ENCODE assay signal across 24 cellular contexts in the genomic region with DNA sequence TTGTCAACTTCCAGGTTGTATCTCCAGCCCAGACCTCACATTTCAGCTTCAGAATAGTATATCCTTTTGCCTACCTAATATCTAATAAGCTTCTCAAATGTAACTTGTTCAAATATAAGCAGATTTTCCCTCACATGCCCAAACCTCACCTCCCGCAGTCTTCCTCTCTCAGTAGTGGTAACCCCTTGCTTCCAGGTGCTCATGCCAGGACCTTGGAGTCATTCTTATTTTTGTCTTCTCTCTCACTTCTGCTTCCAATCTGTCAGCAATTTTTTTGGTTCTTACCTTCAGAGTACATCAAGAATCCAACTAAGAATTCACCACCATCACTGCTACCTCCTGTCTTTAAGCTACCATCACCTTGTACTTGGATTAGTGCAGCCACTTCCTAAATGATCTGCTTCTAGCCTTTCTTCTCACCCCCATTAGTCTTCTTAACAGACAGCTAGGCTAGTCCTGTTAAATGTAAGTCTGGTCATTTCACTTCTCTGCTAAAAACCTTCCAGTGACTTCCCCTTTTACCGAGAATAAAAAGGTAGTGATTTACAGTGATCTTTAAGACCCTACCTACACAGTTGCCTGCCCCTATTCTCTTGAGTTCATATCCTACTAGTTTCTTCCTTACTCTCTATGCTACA. TPM values are rescaled to one million over a fixed set of nuclear protein-coding genes. Genes with fewer than 3 reads are reported as not detected.
A peak's percentile ranks its signal among the peaks of the same experiment; 100 is the strongest.
DNase-seq lines count a peak whose midpoint lies in the region; ATAC-seq, FAIRE-seq and TF ChIP-seq lines count a peak whose summit lies in the region.
"Had no signal": no experiment of that assay in that cellular context is flagged by ENCODE, and none has a peak within 500 bp of the region (broad histone marks: within the 10 kb centered on the region; RNA-seq: fewer than 3 reads in every experiment).

No MANE protein-coding gene starts in this region.

- no peak for TF ChIP-seq EP300 in GM12878 (IDR thresholded peaks at IDR 0.05; ENCODE audit: borderline replicate concordance in 1 of 2, control insufficient read depth in 1 of 2, low read depth in 2 of 2, low read length in 2 of 2)

- intact Hi-C loops in GM12878 (cut with micrococcal nuclease; ENCODE audit: unreplicated experiment) = no loop called here
- intact Hi-C loops in right lobe of liver (cut with DNase I) = no loop called here

- POLR2A ChIA-PET in GM12878 (lab: Charles Lee) = no interaction called here

- TF ChIP-seq RAD21 in GM12878 (IDR thresholded peaks at IDR 0.05; ENCODE audit: insufficient read depth, low read depth, low read length) = no peak

- CTCF ChIA-PET in activated naive CD4-positive, alpha-beta T cell treated with anti-CD3 and anti-CD28 coated beads, Interleukin-2, amount 10 ng/mL, durations not matched to agents 7 days and 5 days (lab: Charles Lee) = no interaction called here
- CTCF ChIA-PET in GM12878 (lab: Yijun Ruan, JAX) = interaction anchor here (0.9 to 1.3 kb wide), 4 partner anchors 9 to 30 kb away, joined by 3 to 5 read pairs (median 4); no protein-coding TSS in a partner anchor

- no peak overlapping the region for H2AFZ ChIP-seq in GM12878 (ENCODE audit: control insufficient read depth, low read depth, low read length)

- TF ChIP-seq CTCF in GM12878 (IDR thresholded peaks at IDR 0.05 in 2 of 3, conservative IDR thresholded peaks at IDR 0.05 in 1 of 3; ENCODE audit: control insufficient read depth in 2 of 3, extremely low read depth in 1 of 3, insufficient read depth in 1 of 3, low read depth in 3 of 3, low read length in 3 of 3) = no peak
- no peak for TF ChIP-seq CTCF in type B pancreatic cell (conservative IDR thresholded peaks at IDR 0.05)
- no peak for TF ChIP-seq CTCF in right lobe of liver (IDR thresholded peaks at IDR 0.05)

- H3K36me3 Mint-ChIP-seq in activated naive CD4-positive, alpha-beta T cell treated with anti-CD3 and anti-CD28 coated beads, Interleukin-2, amount 50 U/mL, for 24 hours = peaks cover 17% of the 10 kb centered on the region
- peaks cover 25% of the 10 kb centered on the region for H3K36me3 Mint-ChIP-seq in activated naive CD4-positive, alpha-beta T cell treated with anti-CD3 and anti-CD28 coated beads, Interleukin-2, amount 10 ng/mL, durations not matched to agents 7 days and 5 days
- H3K36me3 Mint-ChIP-seq in type B pancreatic cell = peaks cover 21% of the 10 kb centered on the region

- in situ Hi-C loops in GM12878 (cut with MboI) = no loop called here

- peaks cover 32% of the 10 kb centered on the region for H3K4me1 Mint-ChIP-seq in activated naive CD4-positive, alpha-beta T cell treated with anti-CD3 and anti-CD28 coated beads, Interleukin-2, amount 50 U/mL, for 24 hours
- no peaks in the 10 kb centered on the region for H3K4me1 Mint-ChIP-seq in activated naive CD4-positive, alpha-beta T cell treated with anti-CD3 and anti-CD28 coated beads, Interleukin-2, amount 10 ng/mL, durations not matched to agents 7 days and 5 days
- H3K4me1 Mint-ChIP-seq in type B pancreatic cell (ENCODE audit: unreplicated experiment) = no peaks in the 10 kb centered on the region

- TF ChIP-seq POLR2A in GM12878 (IDR thresholded peaks at IDR 0.05; ENCODE audit: low read depth, low read length) (no peak), right lobe of liver (IDR thresholded peaks at IDR 0.05) (no peak)

- WGBS in GM12878 (ENCODE audit: insufficient coverage, insufficient replicate concordance, low lambda C conversion rate, missing lambda C conversion rate) = 29% methylated on average over 2 of the region's 2 CpGs
- WGBS in right lobe of liver (ENCODE audit: insufficient coverage, low coverage, low lambda C conversion rate, missing lambda C conversion rate) = 94% methylated on average over 2 of the region's 2 CpGs

- no peak overlapping the region; the same call in 1 of the 2 replicates for H3K4me2 ChIP-seq in GM12878 (ENCODE audit: control insufficient read depth, insufficient read depth)
- H3K4me2 ChIP-seq: BLaER1 had no signal

- RAD21 ChIA-PET in GM12878 (lab: Charles Lee; ENCODE audit: unreplicated experiment) = no interaction called here

- ATAC-seq in GM12878 = no peak; the same call in 1 of the 3 replicates
- no peak for ATAC-seq in right lobe of liver

- H3K4me1 ChIP-seq in GM12878 (ENCODE audit: control insufficient read depth, insufficient read depth, low read length) (no peaks in the 10 kb centered on the region), right lobe of liver (no peaks in the 10 kb centered on the region)
- H3K4me1 ChIP-seq: BLaER1, tibial nerve had no signal

- no peak overlapping the region for H3K9ac ChIP-seq in GM12878 (ENCODE audit: control insufficient read depth, insufficient read depth, low read length)
- H3K9ac ChIP-seq: BLaER1 had no signal

- BruUV-seq in GM12878 (replicated peaks; lab: Mats Ljungman, UMichigan) = no TSS peak

- no peak for FAIRE-seq in GM12878 (lab: Jason Lieb, UNC)

- H3K27ac ChIP-seq in GM12878 (ENCODE audit: control insufficient read depth, insufficient read depth) = no peak overlapping the region
- H3K27ac ChIP-seq in right lobe of liver = no peak overlapping the region
- H3K27ac ChIP-seq: adrenal gland, BLaER1, SK-N-MC, stomach, tibial nerve, VCaP had no signal

- peaks cover 5% of the 10 kb centered on the region for H3K9me3 Mint-ChIP-seq in activated naive CD4-positive, alpha-beta T cell treated with anti-CD3 and anti-CD28 coated beads, Interleukin-2, amount 50 U/mL, for 24 hours
- H3K9me3 Mint-ChIP-seq in activated naive CD4-positive, alpha-beta T cell treated with anti-CD3 and anti-CD28 coated beads, Interleukin-2, amount 10 ng/mL, durations not matched to agents 7 days and 5 days = peaks cover 4% of the 10 kb centered on the region
- H3K9me3 Mint-ChIP-seq in type B pancreatic cell = no peaks in the 10 kb centered on the region

- H3K27ac Mint-ChIP-seq in activated naive CD4-positive, alpha-beta T cell treated with anti-CD3 and anti-CD28 coated beads, Interleukin-2, amount 50 U/mL, for 24 hours = peak overlapping the region; percentile 12
- H3K27ac Mint-ChIP-seq in activated naive CD4-positive, alpha-beta T cell treated with anti-CD3 and anti-CD28 coated beads, Interleukin-2, amount 10 ng/mL, durations not matched to agents 7 days and 5 days = no peak overlapping the region
- peak overlapping the region; percentile 10 for H3K27ac Mint-ChIP-seq in type B pancreatic cell
- H3K27ac Mint-ChIP-seq: activated CD4-positive, alpha-beta memory T cell treated with anti-CD3 and anti-CD28 coated beads, Interleukin-2, amount 10 ng/mL, durations not matched to agents 7 days and 5 days had no signal

- peaks cover 40% of the 10 kb centered on the region for H3K79me2 ChIP-seq in GM12878 (ENCODE audit: control insufficient read depth, insufficient read depth, low read length)

- H3K27me3 Mint-ChIP-seq in activated naive CD4-positive, alpha-beta T cell treated with anti-CD3 and anti-CD28 coated beads, Interleukin-2, amount 50 U/mL, for 24 hours = no peaks in the 10 kb centered on the region
- H3K27me3 Mint-ChIP-seq in activated naive CD4-positive, alpha-beta T cell treated with anti-CD3 and anti-CD28 coated beads, Interleukin-2, amount 10 ng/mL, durations not matched to agents 7 days and 5 days = no peaks in the 10 kb centered on the region
- no peaks in the 10 kb centered on the region for H3K27me3 Mint-ChIP-seq in type B pancreatic cell
- H3K27me3 Mint-ChIP-seq: activated CD4-positive, alpha-beta memory T cell treated with anti-CD3 and anti-CD28 coated beads, Interleukin-2, amount 10 ng/mL, durations not matched to agents 7 days and 5 days had no signal

- SMC1A ChIA-PET in GM12878 (lab: Charles Lee; ENCODE audit: uncharacterized antibody, unreplicated experiment) = interaction anchor here (1.0 to 2.8 kb wide), 4 partner anchors 12 to 26 kb away, joined by 3 to 10 read pairs (median 4); no protein-coding TSS in a partner anchor

- H3K36me3 ChIP-seq in GM12878 (ENCODE audit: control insufficient read depth in 2 of 2, insufficient read depth in 2 of 2, low read length in 1 of 2) = peaks cover 0 to 5% of the 10 kb centered on the region in 2 experiments; a peak in 1 of 4 replicates
- H3K36me3 ChIP-seq in right lobe of liver = no peaks in the 10 kb centered on the region
- H3K36me3 ChIP-seq: adrenal gland, stomach had no signal

- H3K4me3 ChIP-seq in GM12878 (no peak overlapping the region), right lobe of liver (no peak overlapping the region)
- H3K4me3 ChIP-seq: adrenal gland, BLaER1, lung, SK-N-MC, stomach, tibial nerve had no signal

- H3K27me3 ChIP-seq in GM12878 (replicated peaks in 1 of 2; ENCODE audit: control insufficient read depth in 2 of 2, insufficient read depth in 2 of 2, low read length in 1 of 2) (no peaks in the 10 kb centered on the region), right lobe of liver (no peaks in the 10 kb centered on the region)
- H3K27me3 ChIP-seq: adrenal gland, BLaER1, stomach, tibial nerve had no signal

- H3K9me3 ChIP-seq in GM12878 (replicated peaks; ENCODE audit: control insufficient read depth, insufficient read depth, low read length) = peaks cover 9% of the 10 kb centered on the region
- H3K9me3 ChIP-seq in right lobe of liver = no peaks in the 10 kb centered on the region
- H3K9me3 ChIP-seq: stomach, tibial nerve had no signal

- DNase-seq in activated naive CD4-positive, alpha-beta T cell treated with anti-CD3 and anti-CD28 coated beads, Interleukin-2, amount 10 ng/mL, durations not matched to agents 7 days and 5 days = no peak
- DNase-seq in Kasumi-1 (lab: John Stamatoyannopoulos, UW) (peak; percentile 10 to 21), GM12878 (ENCODE audit: low read depth, low spot score) (no peak), type B pancreatic cell (ENCODE audit: extremely low spot score, unreplicated experiment) (no peak), NCI-H446 treated with DMSO at 0.1 percent for 48 hours (lab: John Stamatoyannopoulos, UW) (no peak), NCI-H1048 (lab: John Stamatoyannopoulos, UW) (no peak), right lobe of liver (no peak)
- DNase-seq: activated CD4-positive, alpha-beta memory T cell treated with anti-CD3 and anti-CD28 coated beads, Interleukin-2, amount 10 ng/mL, durations not matched to agents 7 days and 5 days; activated gamma-delta T cell; activated T-cell treated with anti-CD3 and anti-CD28 coated beads for 4 hours; adrenal gland; cortex of kidney; KG1; MV-4-11; NCI-H187 treated with DMSO at 0.1 percent for 48 hours; NCI-H748 treated with DMSO at 0.1 percent for 48 hours; stimulated activated CD4-positive, alpha-beta T cell treated with anti-CD3 and anti-CD28 coated beads, Interleukin-4, amount 100 ng/mL, for 1 hour; stomach had no signal

- H4K20me1 ChIP-seq in GM12878 (ENCODE audit: control insufficient read depth, insufficient read depth) = no peaks in the 10 kb centered on the region

- no peak overlapping the region for H3K4me3 Mint-ChIP-seq in activated naive CD4-positive, alpha-beta T cell treated with anti-CD3 and anti-CD28 coated beads, Interleukin-2, amount 50 U/mL, for 24 hours
- H3K4me3 Mint-ChIP-seq in activated naive CD4-positive, alpha-beta T cell treated with anti-CD3 and anti-CD28 coated beads, Interleukin-2, amount 10 ng/mL, durations not matched to agents 7 days and 5 days = no peak overlapping the region
- no peak overlapping the region for H3K4me3 Mint-ChIP-seq in type B pancreatic cell
- H3K4me3 Mint-ChIP-seq: activated CD4-positive, alpha-beta memory T cell treated with anti-CD3 and anti-CD28 coated beads, Interleukin-2, amount 10 ng/mL, durations not matched to agents 7 days and 5 days had no signal

RNA-seq across cellular contexts. Expression of gene ANKIB1, which starts 14.0 kb away (rescaled TPM):
- 111 and 147 TPM in 2 replicates for total RNA-seq in GM12878 (2013; cell fraction: nucleolus; rRNA removed)
- total RNA-seq in GM12878 (2014; rRNA removed) = 25.4 and 26.1 TPM in 2 replicates
- 24.8 and 24.9 TPM in 2 replicates for total RNA-seq in GM12878 (2014; rRNA removed; fragmentation: Illumina TruSeq; extraction: Trizol)
- 33.8 and 36.0 TPM in 2 replicates for total RNA-seq in GM12878 (2021)
- polyA plus RNA-seq in GM12878 (2011; ENCODE audit: low read depth) = 14.7 TPM
- polyA plus RNA-seq in GM12878 (2011; rRNA removed) = 54.0 and 79.3 TPM in 2 replicates
- polyA plus RNA-seq in GM12878 (2011; cell fraction: cytosol; rRNA removed) = 27.9 and 28.9 TPM in 2 replicates
- 72.1 and 86.7 TPM in 2 replicates for polyA plus RNA-seq in GM12878 (2011; cell fraction: nucleus; rRNA removed)
- polyA plus RNA-seq in GM12878 (2012) = 18.8 and 24.1 TPM in 2 replicates
- polyA plus RNA-seq in GM12878 (2014; fragmentation: Illumina TruSeq; extraction: Trizol) = 24.3 and 39.5 TPM in 2 replicates
- polyA plus RNA-seq in GM12878 (2014; fragmentation: Nextera tagmentation; extraction: Ambion mirVana) = 10 to 100 TPM in 1 of 2 experiments, 1 to 10 TPM in 1; 9.7 to 14.6 TPM
- 17.4 and 19.5 TPM in 2 replicates for polyA plus RNA-seq in GM12878 (2014; rRNA removed)
- polyA plus RNA-seq in GM12878 (2016; fragmentation: Nextera tagmentation; extraction: Ambion mirVana) = 1 to 10 TPM; 9.0 to 9.6 TPM
- 63.9 and 68.5 TPM in 2 replicates for polyA minus RNA-seq in GM12878 (2011; rRNA and poly(A)+ RNA removed)
- 23.7 and 28.9 TPM in 2 replicates for polyA minus RNA-seq in GM12878 (2011; cell fraction: cytosol; rRNA and poly(A)+ RNA removed)
- polyA minus RNA-seq in GM12878 (2011; cell fraction: nucleus; rRNA and poly(A)+ RNA removed) = 37.1 and 49.5 TPM in 2 replicates
- total RNA-seq in type B pancreatic cell (ENCODE audit: low replicate concordance) = 58.7 and 65.0 TPM in 2 replicates
- 10 to 100 TPM in 5 of 6 experiments, 1 to 10 TPM in 1; 9.3 to 20.8 (median 15.0) TPM for total RNA-seq in right lobe of liver

RNA-seq across cellular contexts. Expression of gene KRIT1, which starts 14.0 kb away (rescaled TPM):
- total RNA-seq in GM12878 (2013; cell fraction: nucleolus; rRNA removed) = 169 and 187 TPM in 2 replicates
- 26.6 and 32.9 TPM in 2 replicates for total RNA-seq in GM12878 (2014; rRNA removed)
- total RNA-seq in GM12878 (2014; rRNA removed; fragmentation: Illumina TruSeq; extraction: Trizol) = 41.8 and 42.9 TPM in 2 replicates
- total RNA-seq in GM12878 (2021) = 23.1 and 23.5 TPM in 2 replicates
- 8.6 TPM for polyA plus RNA-seq in GM12878 (2011; ENCODE audit: low read depth)
- polyA plus RNA-seq in GM12878 (2011; rRNA removed) = 60.1 and 76.2 TPM in 2 replicates
- polyA plus RNA-seq in GM12878 (2011; cell fraction: cytosol; rRNA removed) = 28.1 and 32.5 TPM in 2 replicates
- polyA plus RNA-seq in GM12878 (2011; cell fraction: nucleus; rRNA removed) = 62.8 and 78.8 TPM in 2 replicates
- polyA plus RNA-seq in GM12878 (2012) = 15.6 and 22.7 TPM in 2 replicates
- polyA plus RNA-seq in GM12878 (2014; fragmentation: Illumina TruSeq; extraction: Trizol) = 54.8 and 62.5 TPM in 2 replicates
- 10 to 100 TPM; 12.0 to 12.8 TPM for polyA plus RNA-seq in GM12878 (2014; fragmentation: Nextera tagmentation; extraction: Ambion mirVana)
- 27.6 and 37.6 TPM in 2 replicates for polyA plus RNA-seq in GM12878 (2014; rRNA removed)
- 10 to 100 TPM; 26.4 to 27.3 TPM for polyA plus RNA-seq in GM12878 (2016; fragmentation: Nextera tagmentation; extraction: Ambion mirVana)
- 59.5 and 63.7 TPM in 2 replicates for polyA minus RNA-seq in GM12878 (2011; rRNA and poly(A)+ RNA removed)
- polyA minus RNA-seq in GM12878 (2011; cell fraction: cytosol; rRNA and poly(A)+ RNA removed) = 9.1 and 16.4 TPM in 2 replicates
- 62.6 and 90.8 TPM in 2 replicates for polyA minus RNA-seq in GM12878 (2011; cell fraction: nucleus; rRNA and poly(A)+ RNA removed)
- total RNA-seq in type B pancreatic cell (ENCODE audit: low replicate concordance) = 34.8 and 43.5 TPM in 2 replicates
- 10 to 100 TPM; 15.9 to 32.3 (median 22.6) TPM for total RNA-seq in right lobe of liver

Comparison
In these comparisons a context has a peak if more than half of its experiments do, and no peak if none do; other contexts are left out.
1. DNase-seq: peak in Kasumi-1 (2 of 2); none in activated naive CD4-positive, alpha-beta T cell treated with anti-CD3 and anti-CD28 coated beads, Interleukin-2, amount 10 ng/mL, durations not matched to agents 7 days and 5 days (single experiment), GM12878 (single experiment), type B pancreatic cell (single experiment), NCI-H446 treated with DMSO at 0.1 percent for 48 hours (single experiment), NCI-H1048 (single experiment) and right lobe of liver (0 of 3).